11 cellular contexts compared by ENCODE assay signal in genomic region chr22:37564111-37564711, GRCh38.
DNase-seq lines count a peak whose midpoint lies in the region; ATAC-seq and TF ChIP-seq lines count a peak whose summit lies in the region.
"Had no signal": no experiment of that assay in that cellular context is flagged by ENCODE, and none has a peak within 500 bp of the region (broad histone marks: within the 10 kb centered on the region; RNA-seq: fewer than 3 reads in every experiment).

No MANE protein-coding gene starts in this region.

- no peak for TF ChIP-seq CTCF in AG10803 (conservative IDR thresholded peaks at IDR 0.05; ENCODE audit: low read length)

- ATAC-seq in HG03108 (IDR thresholded peaks at IDR 0.05; ENCODE audit: unreplicated experiment) (no peak), HG02759 (IDR thresholded peaks at IDR 0.05; ENCODE audit: unreplicated experiment) (no peak)

- H3K4me3 ChIP-seq in AG10803 (ENCODE audit: low read length): peak overlapping the region; percentile 21; the same call in 1 of the 2 replicates

- DNase-seq in AG10803 (ENCODE audit: low read depth) (no peak), T1000 (lab: John Stamatoyannopoulos, UW) (peak; percentile 13), fibroblast of peridontal ligament (ENCODE audit: extremely low read depth) (peak; percentile 33), pons (ENCODE audit: low spot score) (peak; percentile 61), NCI-H2171 treated with DMSO at 0.1 percent for 48 hours (lab: John Stamatoyannopoulos, UW) (no peak)
- no peak for DNase-seq in activated CD4-positive, CD25-positive, alpha-beta regulatory T cell (lab: John Stamatoyannopoulos, UW)
- DNase-seq: activated CD4-positive, alpha-beta T cell treated with anti-CD3 and anti-CD28 coated beads, Interleukin-2, amount 50 U/mL, for 1 hour; Karpas-422; NK-92 treated with Interleukin-12 subunit alpha and Interleukin-12 subunit beta, amount 100 ng/mL, for 24 hours had no signal

Comparison
In these comparisons a context has a peak if more than half of its experiments do, and no peak if none do; other contexts are left out.
1. DNase-seq: peak in T1000 (single experiment), fibroblast of peridontal ligament (single experiment) and pons (single experiment); none in AG10803 (single experiment), NCI-H2171 treated with DMSO at 0.1 percent for 48 hours (single experiment) and activated CD4-positive, CD25-positive, alpha-beta regulatory T cell (0 of 4).